Comparison of ENCODE assay signal across 8 cellular contexts in genomic region chr17:59914274-59914854, GRCh38. TPM values are rescaled to one million over a fixed set of nuclear protein-coding genes. Genes with fewer than 3 reads are reported as not detected.
A peak's percentile ranks its signal among the peaks of the same experiment; 100 is the strongest.
DNase-seq lines count a peak whose midpoint lies in the region; ATAC-seq and TF ChIP-seq lines count a peak whose summit lies in the region.

No MANE protein-coding gene starts in this region.

- TF ChIP-seq CTCF in esophagus squamous epithelium (IDR thresholded peaks at IDR 0.05) (peak; percentile 41 to 69 (median 58)), ovary (IDR thresholded peaks at IDR 0.05) (peak; percentile 50 to 68 (median 51))

- H3K27me3 ChIP-seq in esophagus squamous epithelium (no peaks in the 10 kb centered on the region), ovary (no peaks in the 10 kb centered on the region)

- ATAC-seq in HG02970 (IDR thresholded peaks at IDR 0.05; ENCODE audit: low FRiP score, unreplicated experiment) (no peak), HG02588 (IDR thresholded peaks at IDR 0.05; ENCODE audit: unreplicated experiment) (no peak)

- no peaks in the 10 kb centered on the region for H3K9me3 ChIP-seq in esophagus squamous epithelium
- H3K9me3 ChIP-seq in ovary: no peaks in the 10 kb centered on the region

- WGBS in esophagus squamous epithelium, 2 donors: 72 to 84% methylated on average over 1 of the region's 1 CpG
- 24 to 43% (median 26%) methylated on average over 1 of the region's 1 CpG for WGBS in ovary, 3 donors

- intact Hi-C loops in esophagus squamous epithelium (cut with DNase I) (no loop called here), ovary (cut with DNase I) (loop anchor here in 1 of 4 donors (10.0 kb wide), 1 partner anchor 130 kb away; no protein-coding TSS in a partner anchor)

- peak; percentile 62 for DNase-seq in NCI-H2029 treated with DMSO at 0.1 percent for 48 hours (lab: John Stamatoyannopoulos, UW)
- no peak for DNase-seq in NCI-H2029 (lab: John Stamatoyannopoulos, UW)
- DNase-seq in LHCN-M2 (ENCODE audit: low read depth): peak; percentile 41
- DNase-seq in SHP77 (lab: John Stamatoyannopoulos, UW): peak; percentile 0 to 11
- DNase-seq in esophagus squamous epithelium (lab: John Stamatoyannopoulos, UW): no peak
- no peak for DNase-seq in ovary

- H3K4me3 ChIP-seq in esophagus squamous epithelium (no peak overlapping the region), ovary (no peak overlapping the region)

- H3K4me1 ChIP-seq in esophagus squamous epithelium: no peaks in the 10 kb centered on the region
- no peaks in the 10 kb centered on the region for H3K4me1 ChIP-seq in ovary (ENCODE audit: insufficient read depth)

- H3K27ac ChIP-seq in esophagus squamous epithelium: no peak overlapping the region
- no peak overlapping the region for H3K27ac ChIP-seq in ovary

- H3K36me3 ChIP-seq in esophagus squamous epithelium: peaks cover 4 to 87% (median 19%) of the 10 kb centered on the region in 3 donors
- H3K36me3 ChIP-seq in ovary: no peaks in the 10 kb centered on the region

- TF ChIP-seq POLR2A in esophagus squamous epithelium (IDR thresholded peaks at IDR 0.05): no peak
- no peak for TF ChIP-seq POLR2A in ovary (IDR thresholded peaks at IDR 0.05)

- no peak for TF ChIP-seq EP300 in ovary (IDR thresholded peaks at IDR 0.05)

RNA-seq across cellular contexts. Expression of gene RPS6KB1, which starts 21.4 kb away (rescaled TPM):
- 21.4 and 30.7 TPM in 2 replicates for total RNA-seq in LHCN-M2 (2014; rRNA removed)
- polyA plus RNA-seq in LHCN-M2 (2012): 5.9 TPM
- 10 to 100 TPM; 18.4 to 49.2 (median 25.9) TPM for total RNA-seq in esophagus squamous epithelium
- total RNA-seq in ovary: 10 to 100 TPM; 29.2 to 46.2 (median 41.1) TPM
- polyA plus RNA-seq in ovary: 10 to 100 TPM; 14.8 to 22.7 TPM

RNA-seq across cellular contexts. Expression of gene TUBD1, which starts 21.6 kb away (rescaled TPM):
- total RNA-seq in LHCN-M2 (2014; rRNA removed) (1.3 and 4.8 TPM in 2 replicates), esophagus squamous epithelium (10 to 100 TPM in 2 of 4 donors, 1 to 10 TPM in 2; 8.0 to 16.0 (median 12.5) TPM), ovary (10 to 100 TPM; 10.6 to 22.9 (median 14.3) TPM)
- polyA plus RNA-seq in LHCN-M2 (2012): 1.6 TPM
- polyA plus RNA-seq in ovary: 10 to 100 TPM in 1 of 2 donors, 1 to 10 TPM in 1; 9.1 to 10.2 TPM

RNA-seq across cellular contexts. Expression of gene RNFT1, which starts 50.2 kb away (rescaled TPM):
- 9.3 and 10.3 TPM in 2 replicates for total RNA-seq in LHCN-M2 (2014; rRNA removed)
- polyA plus RNA-seq in LHCN-M2 (2012): 4.3 TPM
- total RNA-seq in esophagus squamous epithelium: 10 to 100 TPM in 3 of 4 donors, 1 to 10 TPM in 1; 7.9 to 18.8 (median 15.5) TPM
- total RNA-seq in ovary: 10 to 100 TPM in 6 of 7 donors, 1 to 10 TPM in 1; 6.9 to 20.3 (median 13.9) TPM
- polyA plus RNA-seq in ovary: 10 to 100 TPM; 11.7 to 14.9 TPM

Comparison
In these comparisons a context has a peak if more than half of its experiments do, and no peak if none do; other contexts are left out.
1. DNase-seq: peak in NCI-H2029 treated with DMSO at 0.1 percent for 48 hours (single experiment), LHCN-M2 (single experiment) and SHP77 (2 of 2); none in NCI-H2029 (single experiment), esophagus squamous epithelium (single experiment) and ovary (0 of 5).